ENCODE assay signal across 21 cellular contexts in genomic region chr17:62781826-62782225, GRCh38. TPM values are rescaled to one million over a fixed set of nuclear protein-coding genes. Genes with fewer than 3 reads are reported as not detected.
DNase-seq lines count a peak whose midpoint lies in the region; ATAC-seq, FAIRE-seq and TF ChIP-seq lines count a peak whose summit lies in the region.
"Had no signal": no experiment of that assay in that cellular context is flagged by ENCODE, and none has a peak within 500 bp of the region (broad histone marks: within the 10 kb centered on the region; RNA-seq: fewer than 3 reads in every experiment).

No MANE protein-coding gene starts in this region.

- peak overlapping the region; percentile 80 to 95; a peak in 3 of 4 replicates for H4K8ac ChIP-seq in IMR-90 (ENCODE audit: low read depth in 2 of 2, low read length in 2 of 2)

- peak overlapping the region; percentile 45; the same call in 1 of the 2 replicates for H3K4ac ChIP-seq in IMR-90 (ENCODE audit: low read depth, low read length)

- H3K9ac ChIP-seq in IMR-90 (ENCODE audit: low read depth, low read length) (no peak overlapping the region), K562 (ENCODE audit: insufficient read depth in 1 of 2, low read depth in 2 of 2, low read length in 2 of 2) (no peak overlapping the region)

- H3K27ac ChIP-seq in A549 (peak overlapping the region; percentile 75 to 85), IMR-90 (ENCODE audit: insufficient read depth, low read length) (peak overlapping the region; percentile 50; the same call in 1 of the 2 replicates), K562 (ENCODE audit: extremely low read depth, low read depth, low read length) (no peak overlapping the region)
- H3K27ac ChIP-seq: SJCRH30, thyroid gland had no signal

- BruUV-seq in IMR-90 (replicated peaks; lab: Mats Ljungman, UMichigan) = no TSS peak
- no TSS peak for BruUV-seq in K562 (replicated peaks; lab: Mats Ljungman, UMichigan)

- ATAC-seq in A549 (peak; percentile 6 to 26; a peak in 2 of 6 replicates), IMR-90 (ENCODE audit: low read depth) (no peak), K562 (no peak), GM19324 (IDR thresholded peaks at IDR 0.05; ENCODE audit: low FRiP score, unreplicated experiment) (no peak), HG03135 (IDR thresholded peaks at IDR 0.05; ENCODE audit: unreplicated experiment) (no peak)
- ATAC-seq: activated naive CD4-positive, alpha-beta T cell treated with anti-CD3 and anti-CD28 coated beads, Interleukin-2, amount 50 U/mL, for 72 hours; left lobe of liver; naive thymus-derived CD8-positive, alpha-beta T cell had no signal

- H2BK20ac ChIP-seq in IMR-90 (ENCODE audit: low read depth, low read length) = peak overlapping the region; percentile 96

- H3K4me2 ChIP-seq in A549 (peak overlapping the region; percentile 30), IMR-90 (ENCODE audit: low read depth, low read length) (peak overlapping the region; percentile 12; the same call in 1 of the 2 replicates), K562 (ENCODE audit: insufficient read depth, low read length) (no peak overlapping the region)

- TF ChIP-seq EP300 in A549 (IDR thresholded peaks at IDR 0.05) = peak; percentile 87 to 90; a peak in 4 of 5 replicates
- no peak for TF ChIP-seq EP300 in K562 (IDR thresholded peaks at IDR 0.05; ENCODE audit: low read length)

- no peak for FAIRE-seq in A549 (lab: Jason Lieb, UNC)
- FAIRE-seq in K562 (lab: Jason Lieb, UNC) = no peak
- FAIRE-seq: G401.6 had no signal

- H3K36me3 ChIP-seq in IMR-90 (ENCODE audit: control insufficient read depth, insufficient read depth, low read length) (no peaks in the 10 kb centered on the region), K562 (ENCODE audit: control insufficient read depth, insufficient read depth, low read length) (no peaks in the 10 kb centered on the region)
- H3K36me3 ChIP-seq: SJCRH30, thyroid gland had no signal

- H4K20me1 ChIP-seq in IMR-90 (ENCODE audit: insufficient read depth, low read length) (0 out of 2 replicates have a peak, but pooled peaks cover 3% of the 10 kb centered on the region), K562 (replicated peaks; ENCODE audit: control insufficient read depth, insufficient read depth, low read length) (no peaks in the 10 kb centered on the region; the same call in 1 of the 2 replicates)

- H3K4me1 ChIP-seq in A549 (peaks cover 44% of the 10 kb centered on the region), IMR-90 (ENCODE audit: control insufficient read depth, insufficient read depth, low read length) (peaks cover 22% of the 10 kb centered on the region), K562 (replicated peaks in 1 of 2; ENCODE audit: control insufficient read depth in 2 of 2, insufficient read depth in 2 of 2, low read length in 2 of 2) (peaks cover 0 to 4% of the 10 kb centered on the region in 2 experiments; a peak in 1 of 5 replicates)
- H3K4me1 ChIP-seq: thyroid gland had no signal

- peak overlapping the region; percentile 88; the same call in 1 of the 2 replicates for H4K5ac ChIP-seq in IMR-90 (ENCODE audit: low read depth, low read length)

- in situ Hi-C loops in IMR-90 (cut with MboI; ENCODE audit: low sequenced_read_pairs) (no loop called here), K562 (cut with MboI) (no loop called here), G401 (cut with HindIII; ENCODE audit: low sequenced_read_pairs) (no loop called here)

- H2BK5ac ChIP-seq in IMR-90 (ENCODE audit: low read depth, low read length, poor library complexity, severe bottlenecking) = peak overlapping the region; percentile 93

- peak overlapping the region; percentile 87 for H4K91ac ChIP-seq in IMR-90 (ENCODE audit: insufficient read depth, low read depth, low read length)

- peak overlapping the region; percentile 92; the same call in 1 of the 2 replicates for H2AK5ac ChIP-seq in IMR-90 (ENCODE audit: low read depth, low read length)

- WGBS in A549 (ENCODE audit: missing lambda C conversion rate) = 45% methylated on average over 2 of the region's 2 CpGs
- 100% methylated on average over 1 of the region's 2 CpGs; no CpG with 5 or more reads in 1 of the 2 experiments for WGBS in IMR-90 (ENCODE audit: extremely low coverage in 2 of 2, insufficient read length in 1 of 2), 2 experiments
- 0% methylated on average over 2 of the region's 2 CpGs for WGBS in K562 (ENCODE audit: insufficient coverage, low coverage, missing lambda C conversion rate)

- no peaks in the 10 kb centered on the region for H3K79me2 ChIP-seq in K562 (ENCODE audit: control insufficient read depth, insufficient read depth, low read length)

- H2AFZ ChIP-seq in IMR-90 (replicated peaks; ENCODE audit: low read length, poor library complexity) (no peak overlapping the region), K562 (ENCODE audit: low read depth, low read length) (no peak overlapping the region)

- H3K14ac ChIP-seq in IMR-90 (replicated peaks; ENCODE audit: low read depth, low read length) = peak overlapping the region; percentile 94; the same call in 1 of the 2 replicates

- H3K27me3 ChIP-seq in IMR-90 (ENCODE audit: control insufficient read depth, insufficient read depth, low read length) (no peaks in the 10 kb centered on the region), K562 (ENCODE audit: control insufficient read depth in 2 of 2, insufficient read depth in 2 of 2, low read length in 2 of 2) (peaks cover 20 to 32% of the 10 kb centered on the region in 2 experiments)
- H3K27me3 ChIP-seq: SJCRH30, thyroid gland had no signal

- no peak overlapping the region for H3K4me3 ChIP-seq in A549
- no peak overlapping the region for H3K4me3 ChIP-seq in IMR-90 (ENCODE audit: insufficient read depth, low read depth, low read length)
- no peak overlapping the region for H3K4me3 ChIP-seq in K562
- no peak overlapping the region for H3K4me3 ChIP-seq in foreskin fibroblast (ENCODE audit: low read depth in 1 of 2, low read length in 2 of 2)
- H3K4me3 ChIP-seq: SJCRH30, thyroid gland had no signal

- no peak overlapping the region for H3K56ac ChIP-seq in IMR-90 (ENCODE audit: extremely low read depth, insufficient read depth, low read length)

- peak in 1 of 2 experiments; percentile 69 for DNase-seq in A549 (ENCODE audit: low read depth in 1 of 2, low spot score in 1 of 2)
- peak; percentile 36 for DNase-seq in IMR-90
- DNase-seq in K562 (ENCODE audit: extremely low read depth in 1 of 4, low spot score in 3 of 4) = no peak
- DNase-seq in foreskin fibroblast = peak; percentile 28 to 58
- DNase-seq in SHP77 treated with DMSO at 0.1 percent for 48 hours (lab: John Stamatoyannopoulos, UW) = no peak
- no peak for DNase-seq in G401 (ENCODE audit: low spot score)
- DNase-seq: activated CD4-positive, alpha-beta T cell treated with anti-CD3 and anti-CD28 coated beads, Interleukin-2, amount 10 ng/mL, durations not matched to agents 7 days and 5 days; cerebellar nuclear complex; hypothalamus; naive thymus-derived CD8-positive, alpha-beta T cell; NCI-H748 treated with DMSO at 0.1 percent for 48 hours; SJCRH30; stimulated activated CD4-positive, alpha-beta T cell treated with anti-CD3 and anti-CD28 coated beads, Interleukin-2, amount 100 ng/mL, for 48 hours; stimulated activated CD8-positive, alpha-beta memory T cell treated with anti-CD3 and anti-CD28 coated beads, Interleukin-4, amount 100 ng/mL, for 48 hours; T-helper 9 cell; thyroid gland had no signal

- H2AK9ac ChIP-seq in IMR-90 (replicated peaks; ENCODE audit: low read depth, low read length, poor library complexity) = no peak overlapping the region

- peak overlapping the region; percentile 92; the same call in 1 of the 2 replicates for H2BK120ac ChIP-seq in IMR-90 (ENCODE audit: low read depth, low read length)

- intact Hi-C loops in IMR-90 (cut with micrococcal nuclease) (no loop called here), K562 (cut with micrococcal nuclease) (no loop called here)

- TF ChIP-seq RAD21 in A549 (conservative IDR thresholded peaks at IDR 0.05 in 1 of 2, IDR thresholded peaks at IDR 0.05 in 1 of 2) = peak in 1 of 2 experiments; percentile 43; a peak in 3 of 5 replicates
- no peak for TF ChIP-seq RAD21 in IMR-90 (IDR thresholded peaks at IDR 0.05; ENCODE audit: low read length)
- TF ChIP-seq RAD21 in K562 (CRISPR knock-in tag; conservative IDR thresholded peaks at IDR 0.05 in 1 of 2, IDR thresholded peaks at IDR 0.05 in 1 of 2) = no peak

- CTCF ChIA-PET in A549 (lab: Yijun Ruan, JAX) (interaction anchor here (0.9 to 1.3 kb wide), 2 partner anchors 9 to 110 kb away, joined by 3 read pairs; no protein-coding TSS in a partner anchor), IMR-90 (lab: Yijun Ruan, JAX) (no interaction called here), K562 (lab: Yijun Ruan, JAX; ENCODE audit: low intra/inter-chr PET ratio) (no interaction called here)

- peaks cover 0 to 6% of the 10 kb centered on the region in 2 experiments; a peak in 1 of 4 replicates for H3K79me1 ChIP-seq in IMR-90 (ENCODE audit: low read depth in 1 of 2, low read length in 2 of 2)

- TF ChIP-seq CTCF in A549 (IDR thresholded peaks at IDR 0.05) (no peak), IMR-90 (conservative IDR thresholded peaks at IDR 0.05; ENCODE audit: low read depth, low read length) (no peak), K562 (IDR thresholded peaks at IDR 0.05 in 2 of 3, conservative IDR thresholded peaks at IDR 0.05 in 1 of 3; ENCODE audit: insufficient read depth in 2 of 3, low read depth in 1 of 3, low read length in 3 of 3) (no peak), foreskin fibroblast (IDR thresholded peaks at IDR 0.05; ENCODE audit: low read depth, low read length) (no peak)

- dilution Hi-C loops in IMR-90 (cut with HindIII; ENCODE audit: low sequenced_read_pairs, unreplicated experiment) = no loop called here

- peak overlapping the region; percentile 98; the same call in 2 of the 3 replicates for H2BK15ac ChIP-seq in IMR-90 (ENCODE audit: low read depth, low read length)

- H3K9me1 ChIP-seq in IMR-90 (ENCODE audit: insufficient read depth, low read length) = peaks cover 20% of the 10 kb centered on the region; the same call in 1 of the 2 replicates
- H3K9me1 ChIP-seq in K562 (ENCODE audit: control insufficient read depth, insufficient read depth, low read length) = no peaks in the 10 kb centered on the region

- no peak for TF ChIP-seq POLR2A in A549 (IDR thresholded peaks at IDR 0.05; ENCODE audit: low read length)
- no peak for TF ChIP-seq POLR2A in IMR-90 (IDR thresholded peaks at IDR 0.05; ENCODE audit: low read depth, low read length)
- TF ChIP-seq POLR2A in K562 (conservative IDR thresholded peaks at IDR 0.05) = no peak

- H3K9me3 ChIP-seq in A549 (peaks cover 10% of the 10 kb centered on the region; the same call in 2 of the 3 replicates), IMR-90 (ENCODE audit: control insufficient read depth, insufficient read depth, low read length) (no peaks in the 10 kb centered on the region), K562 (replicated peaks; ENCODE audit: control insufficient read depth, insufficient read depth, low read depth, low read length) (no peaks in the 10 kb centered on the region)
- H3K9me3 ChIP-seq: thyroid gland had no signal

- no peak overlapping the region for H3K23ac ChIP-seq in IMR-90 (ENCODE audit: low read depth, low read length)

- H3K18ac ChIP-seq in IMR-90 (ENCODE audit: low read depth, low read length) = peak overlapping the region; percentile 93; the same call in 1 of the 2 replicates

- POLR2A ChIA-PET in A549 (lab: Yijun Ruan, JAX) = interaction anchor here (0.9 to 1.2 kb wide), 2 partner anchors 10 to 38 kb away, joined by 3 to 7 read pairs; no protein-coding TSS in a partner anchor
- POLR2A ChIA-PET in IMR-90 (lab: Charles Lee; ENCODE audit: unreplicated experiment) = no interaction called here
- POLR2A ChIA-PET in K562 (lab: Yijun Ruan, JAX) = interaction anchor here (0.6 kb wide), 1 partner anchor 100 kb away, joined by 3 read pairs; no protein-coding TSS in a partner anchor

RNA-seq across cellular contexts. Expression of gene MARCHF10, which starts 26.3 kb away (rescaled TPM):
- polyA plus RNA-seq in A549 (2011; rRNA removed) = 0.57 and 0.73 TPM in 2 replicates
- 0.52 and 0.60 TPM in 2 replicates for polyA plus RNA-seq in A549 (2012; cell fraction: cytosol; rRNA removed)
- 0.31 and 0.34 TPM in 2 replicates for polyA plus RNA-seq in A549 (2012; cell fraction: nucleus; rRNA removed)
- polyA plus RNA-seq in A549 (2017; fragmentation: RNase III; extraction: RNeasy Plus Mini Kit Qiagen cat#74134 plus additional on column Dnase treatment) = 0.42 to 0.69 TPM (median 0.43 TPM) in 3 replicates
- 1.2 TPM in 1 of 2 replicates, not detected in the other for polyA minus RNA-seq in A549 (2011; rRNA and poly(A)+ RNA removed)
- total RNA-seq in IMR-90 (2012; rRNA removed) = under 0.01 and 0.18 TPM in 2 replicates
- polyA plus RNA-seq in IMR-90 (2012; rRNA removed) = 0.10 and 0.74 TPM in 2 replicates
- 0.33 and 0.42 TPM in 2 replicates for polyA plus RNA-seq in IMR-90 (2012; cell fraction: cytosol; rRNA removed)
- polyA plus RNA-seq in IMR-90 (2012; cell fraction: nucleus; rRNA removed; ENCODE audit: low replicate concordance) = 0.50 and 1.2 TPM in 2 replicates
- not detected in 2 replicates for total RNA-seq in K562 (2011; cell fraction: chromatin; rRNA removed; ENCODE audit: low replicate concordance)
- not detected in 2 replicates for total RNA-seq in K562 (2011; cell fraction: nucleolus; rRNA removed)
- not detected in 2 replicates for total RNA-seq in K562 (2011; cell fraction: nucleoplasm; rRNA removed)
- not detected in 2 replicates for total RNA-seq in K562 (2014; rRNA removed)
- not detected in 2 replicates for total RNA-seq in K562 (2014; rRNA removed; fragmentation: Illumina TruSeq; extraction: Trizol)
- total RNA-seq in K562 (2015; rRNA removed; fragmentation: Illumina TruSeq; extraction: Trizol) = not detected in 2 replicates
- total RNA-seq in K562 (2021) = not detected in 2 replicates
- polyA plus RNA-seq in K562 (2011; rRNA removed) = not detected in 2 replicates
- not detected in 2 replicates for polyA plus RNA-seq in K562 (2011; cell fraction: cytosol; rRNA removed)
- not detected in 2 replicates for polyA plus RNA-seq in K562 (2011; cell fraction: nucleus; rRNA removed)
- not detected in 2 replicates for polyA plus RNA-seq in K562 (2012)
- polyA plus RNA-seq in K562 (2014; fragmentation: Illumina TruSeq; extraction: Trizol) = not detected in 2 replicates
- polyA plus RNA-seq in K562 (2014; fragmentation: Nextera tagmentation; extraction: Ambion mirVana) = not detected
- polyA plus RNA-seq in K562 (2014; rRNA removed) = not detected in 2 replicates
- polyA minus RNA-seq in K562 (2011; rRNA and poly(A)+ RNA removed) = not detected in 2 replicates
- polyA minus RNA-seq in K562 (2011; cell fraction: cytosol; rRNA and poly(A)+ RNA removed) = not detected in 2 replicates
- not detected in 2 replicates for polyA minus RNA-seq in K562 (2011; cell fraction: nucleus; rRNA and poly(A)+ RNA removed)
- total RNA-seq in G401 (2014; rRNA removed; shearing (Covaris generic)) = not detected in 2 replicates
- total RNA-seq: activated CD4-positive, alpha-beta T cell treated with anti-CD3 and anti-CD28 coated beads, Interleukin-2, amount 10 ng/mL, durations not matched to agents 7 days and 5 days; activated naive CD4-positive, alpha-beta T cell treated with anti-CD3 and anti-CD28 coated beads, Interleukin-2, amount 50 U/mL, for 72 hours; left lobe of liver; SJCRH30 had no signal

Comparison
In these comparisons a context has a peak if more than half of its experiments do, and no peak if none do; other contexts are left out.
1. ATAC-seq: peak in A549 (2 of 2); none in IMR-90 (single experiment), K562 (single experiment), GM19324 (single experiment) and HG03135 (single experiment).
2. DNase-seq: peak in IMR-90 (single experiment) and foreskin fibroblast (2 of 2); none in K562 (0 of 4), SHP77 treated with DMSO at 0.1 percent for 48 hours (single experiment) and G401 (single experiment).
3. Of the 35 proteins assayed by ChIP-seq in both K562 and A549: peak only in K562: none; only in A549: CEBPB, EP300, ESRRA, JUN, JUNB and SMC3; in both: none; in neither: 28; mixed calls (peak in some experiments, not most) for 1.